Comparison of ENCODE assay signal across 24 cellular contexts in genomic region chr9:123113185-123113584, GRCh38.
DNase-seq lines count a peak whose midpoint lies in the region; ATAC-seq and TF ChIP-seq lines count a peak whose summit lies in the region.
"Had no signal": no experiment of that assay in that cellular context is flagged by ENCODE, and none has a peak within 500 bp of the region (broad histone marks: within the 10 kb centered on the region; RNA-seq: fewer than 3 reads in every experiment).

No MANE protein-coding gene starts in this region.

- no peak overlapping the region for H4K8ac ChIP-seq in trophoblast cell (ENCODE audit: low read depth, low read length)

- peaks cover 6% of the 10 kb centered on the region for H3K36me3 Mint-ChIP-seq in effector memory CD8-positive, alpha-beta T cell (ENCODE audit: insufficient read depth)
- H3K36me3 Mint-ChIP-seq: activated naive CD4-positive, alpha-beta T cell treated with anti-CD3 and anti-CD28 coated beads, Interleukin-2, amount 50 U/mL, for 72 hours had no signal

- TF ChIP-seq CTCF in SK-N-SH (IDR thresholded peaks at IDR 0.05), result no peak
- TF ChIP-seq CTCF in transverse colon (IDR thresholded peaks at IDR 0.05), result no peak

- no peaks in the 10 kb centered on the region for H3K9me3 Mint-ChIP-seq in effector memory CD8-positive, alpha-beta T cell
- H3K9me3 Mint-ChIP-seq: activated naive CD4-positive, alpha-beta T cell treated with anti-CD3 and anti-CD28 coated beads, Interleukin-2, amount 50 U/mL, for 72 hours; activated T-helper 1 cell treated with anti-CD3 and anti-CD28 coated beads, Interleukin-12 subunit alpha, Interleukin-12 subunit beta, Interleukin-2, Interleukin-4 antibody, amounts not matched to agents 30 ng/mL and 10 ng/mL and 1 ng/mL, durations not matched to agents 14 hours and 24 hours and 36 hours; central memory CD8-positive, alpha-beta T cell; dendritic cell treated with granulocyte-macrophage colony-stimulating factor and Interleukin-4, amounts not matched to agents 40 ng/mL and 50 ng/mL, for 4 days had no signal

- H3K27me3 ChIP-seq in SK-N-SH (ENCODE audit: insufficient read depth) (no peaks in the 10 kb centered on the region), trophoblast cell (ENCODE audit: insufficient read depth, low read length) (no peaks in the 10 kb centered on the region), transverse colon (no peaks in the 10 kb centered on the region)
- H3K27me3 ChIP-seq: gastroesophageal sphincter, vagina had no signal

- CTCF ChIA-PET in SK-N-SH (lab: Yijun Ruan, JAX), result no interaction called here

- H3K4me1 Mint-ChIP-seq in effector memory CD8-positive, alpha-beta T cell (ENCODE audit: low read depth in 2 of 2), result peaks cover 0 to 16% of the 10 kb centered on the region in 2 donors
- H3K4me1 Mint-ChIP-seq: central memory CD8-positive, alpha-beta T cell had no signal

- no peak overlapping the region for H2BK5ac ChIP-seq in trophoblast cell (ENCODE audit: low read depth, low read length, poor library complexity)

- H3K9ac ChIP-seq in SK-N-SH, result no peak overlapping the region
- H3K9ac ChIP-seq in trophoblast cell (ENCODE audit: low read length), result no peak overlapping the region

- WGBS in SK-N-SH (ENCODE audit: low lambda C conversion rate), result 64% methylated on average over 5 of the region's 7 CpGs
- WGBS in trophoblast cell (ENCODE audit: extremely low coverage, insufficient coverage, insufficient read length), result no CpG with 5 or more reads among the region's 7 CpGs
- whole genome bisulfite sequencing in transverse colon (ENCODE audit: low coverage in 1 of 2), 2 donors, result 84% methylated on average over 7 of the region's 7 CpGs; no CpG with 5 or more reads in 1 of the 2 donors

- POLR2A ChIA-PET in SK-N-SH (lab: Yijun Ruan, JAX), result no interaction called here

- H3K27ac ChIP-seq in SK-N-SH (ENCODE audit: low read depth in 2 of 2, low read length in 1 of 2) (no peak overlapping the region), trophoblast cell (ENCODE audit: low read depth, low read length) (no peak overlapping the region), transverse colon (no peak overlapping the region)
- H3K27ac ChIP-seq: 22Rv1, gastroesophageal sphincter, left ventricle myocardium inferior, vagina had no signal

- intact Hi-C loops in transverse colon (cut with DNase I; ENCODE audit: low total_unique reads), result loop anchor here (10.0 kb wide), 1 partner anchor 242 kb away; the partner anchor contains the start of gene CRB2

- in situ Hi-C loops in transverse colon (cut with MboI; ENCODE audit: low pct_ligation_motif_present in 1 of 4, low pct_unique_long_range_greater_than_20kb in 1 of 4, low sequenced_read_pairs in 3 of 4), result no loop called here

- no peak overlapping the region for H3K4ac ChIP-seq in trophoblast cell (ENCODE audit: low read depth, low read length)

- H2AFZ ChIP-seq in SK-N-SH (ENCODE audit: low read depth) (no peak overlapping the region), trophoblast cell (ENCODE audit: insufficient read depth, low read length, poor library complexity) (no peak overlapping the region)

- H3K36me3 ChIP-seq in SK-N-SH (replicated peaks in 1 of 2; ENCODE audit: control insufficient read depth in 1 of 2, insufficient read depth in 2 of 2, low read length in 1 of 2), result peaks cover 0 to 24% of the 10 kb centered on the region in 2 experiments
- H3K36me3 ChIP-seq in trophoblast cell (ENCODE audit: control insufficient read depth in 1 of 2, insufficient read depth in 2 of 2, low read length in 2 of 2), result peaks cover 25 to 29% of the 10 kb centered on the region in 2 experiments
- H3K36me3 ChIP-seq in transverse colon, result peaks cover 0 to 7% (median 0%) of the 10 kb centered on the region in 4 donors

- H3K79me2 ChIP-seq in SK-N-SH (ENCODE audit: insufficient read depth), result no peaks in the 10 kb centered on the region
- H3K79me2 ChIP-seq in trophoblast cell (ENCODE audit: control insufficient read depth, insufficient read depth, low read length, poor library complexity), result no peaks in the 10 kb centered on the region

- no peak overlapping the region for H2BK12ac ChIP-seq in trophoblast cell (ENCODE audit: low read length)

- H3K18ac ChIP-seq in trophoblast cell (ENCODE audit: low read length), result no peak overlapping the region

- no peaks in the 10 kb centered on the region for H3K9me2 ChIP-seq in SK-N-SH

- H3K4me1 ChIP-seq in SK-N-SH (ENCODE audit: control insufficient read depth in 1 of 2, insufficient read depth in 2 of 2, low read depth in 1 of 2, low read length in 1 of 2) (peaks cover 0 to 14% of the 10 kb centered on the region in 2 experiments; a peak in 1 of 4 replicates), trophoblast cell (ENCODE audit: control insufficient read depth in 1 of 2, insufficient read depth in 2 of 2, low read length in 2 of 2) (peaks cover 0 to 3% of the 10 kb centered on the region in 2 experiments), transverse colon (peaks cover 0 to 13% (median 2%) of the 10 kb centered on the region in 4 donors)
- H3K4me1 ChIP-seq: vagina had no signal

- no peak for ATAC-seq in SK-N-SH treated with all-trans-retinoic acid at 6 μM for 48 hours
- no peak for ATAC-seq in effector memory CD8-positive, alpha-beta T cell (replicated peaks)
- no peak for ATAC-seq in GM21529 (IDR thresholded peaks at IDR 0.05; ENCODE audit: unreplicated experiment)
- ATAC-seq: activated naive CD4-positive, alpha-beta T cell treated with anti-CD3 and anti-CD28 coated beads, Interleukin-2, amount 50 U/mL, for 72 hours; gastroesophageal sphincter; Panc1 had no signal

- H3K9me3 ChIP-seq in SK-N-SH (no peaks in the 10 kb centered on the region), trophoblast cell (ENCODE audit: insufficient read depth, low read depth, low read length) (peaks cover 2% of the 10 kb centered on the region), transverse colon (no peaks in the 10 kb centered on the region)
- H3K9me3 ChIP-seq: gastroesophageal sphincter, left ventricle myocardium inferior, vagina had no signal

- H3K27me3 Mint-ChIP-seq in effector memory CD8-positive, alpha-beta T cell, result no peaks in the 10 kb centered on the region
- H3K27me3 Mint-ChIP-seq: central memory CD8-positive, alpha-beta T cell; dendritic cell treated with granulocyte-macrophage colony-stimulating factor and Interleukin-4, amounts not matched to agents 40 ng/mL and 50 ng/mL, for 4 days had no signal

- DNase-seq in SK-N-SH, result peak; percentile 69
- DNase-seq in effector memory CD8-positive, alpha-beta T cell, result no peak
- peak; percentile 57 to 58 for DNase-seq in trophoblast cell
- no peak for DNase-seq in transverse colon
- DNase-seq in HT-29 (ENCODE audit: low spot score), result no peak
- DNase-seq: activated CD4-positive, alpha-beta T cell treated with anti-CD3 and anti-CD28 coated beads, Interleukin-2, amount 50 U/mL, for 4 hours; DMS153; left ventricle myocardium inferior; NCI-H1092 treated with DMSO at 0.1 percent for 48 hours; NCI-H2029; NCI-H526; SHP77 treated with DMSO at 0.1 percent for 48 hours; stimulated activated CD4-positive, alpha-beta T cell treated with anti-CD3 and anti-CD28 coated beads, Interleukin-2, amount 100 ng/mL, for 48 hours had no signal

- H3K79me1 ChIP-seq in trophoblast cell (ENCODE audit: low read length), result no peaks in the 10 kb centered on the region

- no peaks in the 10 kb centered on the region for H3F3A ChIP-seq in SK-N-SH (replicated peaks; ENCODE audit: insufficient read depth)

- no peak overlapping the region for H3K4me3 Mint-ChIP-seq in effector memory CD8-positive, alpha-beta T cell
- H3K4me3 Mint-ChIP-seq: activated T-helper 1 cell treated with anti-CD3 and anti-CD28 coated beads, Interleukin-12 subunit alpha, Interleukin-12 subunit beta, Interleukin-2, Interleukin-4 antibody, amounts not matched to agents 30 ng/mL and 10 ng/mL and 1 ng/mL, durations not matched to agents 14 hours and 24 hours and 36 hours; central memory CD8-positive, alpha-beta T cell; dendritic cell treated with granulocyte-macrophage colony-stimulating factor and Interleukin-4, amounts not matched to agents 40 ng/mL and 50 ng/mL, for 4 days had no signal

- H4K91ac ChIP-seq in trophoblast cell (ENCODE audit: low read depth, low read length), result no peak overlapping the region

- H3K23ac ChIP-seq in trophoblast cell (ENCODE audit: low read length), result no peak overlapping the region

- H4K20me1 ChIP-seq in SK-N-SH (ENCODE audit: insufficient read depth), result no peaks in the 10 kb centered on the region

- no peak overlapping the region for H2BK120ac ChIP-seq in trophoblast cell (ENCODE audit: insufficient read depth, low read length, poor library complexity)

- no peak overlapping the region for H3K14ac ChIP-seq in trophoblast cell (ENCODE audit: low read length)

- TF ChIP-seq POLR2A in transverse colon (IDR thresholded peaks at IDR 0.05), result no peak

- peak overlapping the region; percentile 38 for H4K12ac ChIP-seq in trophoblast cell (ENCODE audit: low read depth, low read length)

- TF ChIP-seq EP300 in SK-N-SH (IDR thresholded peaks at IDR 0.05; ENCODE audit: borderline replicate concordance in 1 of 2, low read depth in 1 of 2, low read length in 1 of 2) (no peak), Ishikawa (IDR thresholded peaks at IDR 0.05; ENCODE audit: borderline replicate concordance) (no peak), transverse colon (IDR thresholded peaks at IDR 0.05; ENCODE audit: low read depth) (no peak)

- H3K4me2 ChIP-seq in SK-N-SH (no peak overlapping the region), trophoblast cell (ENCODE audit: low read length) (no peak overlapping the region)

- H2AK5ac ChIP-seq in trophoblast cell (ENCODE audit: low read length), result no peak overlapping the region

- peak overlapping the region; percentile 61 to 86 for H3K27ac Mint-ChIP-seq in effector memory CD8-positive, alpha-beta T cell
- H3K27ac Mint-ChIP-seq: activated T-helper 1 cell treated with anti-CD3 and anti-CD28 coated beads, Interleukin-12 subunit alpha, Interleukin-12 subunit beta, Interleukin-2, Interleukin-4 antibody, amounts not matched to agents 30 ng/mL and 10 ng/mL and 1 ng/mL, durations not matched to agents 14 hours and 24 hours and 36 hours; dendritic cell treated with granulocyte-macrophage colony-stimulating factor and Interleukin-4, amounts not matched to agents 40 ng/mL and 50 ng/mL, for 4 days had no signal

- H3K4me3 ChIP-seq in SK-N-SH (ENCODE audit: low read depth in 2 of 2, low read length in 1 of 2) (no peak overlapping the region), trophoblast cell (ENCODE audit: low read depth, low read length) (no peak overlapping the region), transverse colon (no peak overlapping the region)
- H3K4me3 ChIP-seq: gastroesophageal sphincter, left ventricle myocardium inferior, vagina had no signal

- no peak for TF ChIP-seq RAD21 in SK-N-SH (IDR thresholded peaks at IDR 0.05; ENCODE audit: low read length)
- TF ChIP-seq RAD21 in Ishikawa (IDR thresholded peaks at IDR 0.05; ENCODE audit: low read depth), result no peak

TF ChIP-seq in SK-N-SH, 30 proteins besides CTCF, POLR2A, EP300 and RAD21 (continues in another document):
- no peak for TF ChIP-seq EZH2phosphoT487 (IDR thresholded peaks at IDR 0.05; ENCODE audit: borderline replicate concordance, low read depth)

Comparison
In these comparisons a context has a peak if more than half of its experiments do, and no peak if none do; other contexts are left out.
1. DNase-seq: peak in SK-N-SH (single experiment) and trophoblast cell (2 of 2); none in effector memory CD8-positive, alpha-beta T cell (0 of 3), transverse colon (single experiment) and HT-29 (single experiment).